ENCODE assay signal across 8 cellular contexts in genomic region chr1:222643937-222644648, GRCh38. TPM values are rescaled to one million over a fixed set of nuclear protein-coding genes. Genes with fewer than 3 reads are reported as not detected.
DNase-seq lines count a peak whose midpoint lies in the region; ATAC-seq, FAIRE-seq and TF ChIP-seq lines count a peak whose summit lies in the region.

No MANE protein-coding gene starts in this region.

- H3K36me3 ChIP-seq in small intestine (ENCODE audit: control insufficient read depth in 2 of 2, insufficient read depth in 2 of 2, low read length in 2 of 2): no peaks in the 10 kb centered on the region

- POLR2A ChIA-PET in activated B cell treated with CpG ODN at 0.5 μM for 24 hours (lab: Charles Lee): interaction anchor here (0.6 to 3.1 kb wide), 25 partner anchors 10 to 1767 kb away, joined by 3 to 49 read pairs (median 5); partner anchors contain the start of genes AIDA, BROX, FAM177B and TAF1A

- H3K27me3 Mint-ChIP-seq in activated B cell treated with CpG ODN at 0.5 μM for 24 hours: no peaks in the 10 kb centered on the region

- intact Hi-C loops in activated B cell treated with CpG ODN at 0.5 μM for 24 hours (cut with micrococcal nuclease): loop anchor here (1.0 to 10.0 kb wide), 10 partner anchors 11 to 1767 kb away; partner anchors contain the start of genes DUSP10, HLX, TAF1A and TP53BP2

- H3K36me3 Mint-ChIP-seq in activated B cell treated with CpG ODN at 0.5 μM for 24 hours (ENCODE audit: low read depth): peaks cover 36% of the 10 kb centered on the region

- WGBS in small intestine, 3 donors: 0% methylated on average over 42 of the region's 42 CpGs

- ATAC-seq in GM19023 (IDR thresholded peaks at IDR 0.05; ENCODE audit: unreplicated experiment) (peak; percentile 98), HG03196 (IDR thresholded peaks at IDR 0.05; ENCODE audit: unreplicated experiment) (peak; percentile 97), activated B cell treated with CpG ODN at 0.5 μM for 24 hours (ENCODE audit: low read depth) (peak; percentile 96)

- CTCF ChIA-PET in activated B cell treated with CpG ODN at 0.5 μM for 24 hours (lab: Charles Lee): interaction anchor here (1.4 to 1.6 kb wide), 2 partner anchors 10 to 179 kb away, joined by 5 to 8 read pairs; no protein-coding TSS in a partner anchor

- H3K4me3 Mint-ChIP-seq in activated B cell treated with CpG ODN at 0.5 μM for 24 hours: peak overlapping the region; percentile 100

- H3K4me1 ChIP-seq in small intestine (ENCODE audit: control insufficient read depth in 2 of 2, insufficient read depth in 1 of 2, low read depth in 1 of 2, low read length in 1 of 2): no peaks in the 10 kb centered on the region

- H3K4me3 ChIP-seq in AG09309 (ENCODE audit: control insufficient read depth, low read depth, low read length): peak overlapping the region; percentile 87
- peak overlapping the region; percentile 60 to 98 for H3K4me3 ChIP-seq in small intestine (ENCODE audit: low read depth in 1 of 2, low read length in 2 of 2)

- no peaks in the 10 kb centered on the region for H3K27me3 ChIP-seq in small intestine (ENCODE audit: control insufficient read depth in 2 of 2, insufficient read depth in 2 of 2, low read length in 2 of 2)

- peak overlapping the region; percentile 99 for H3K27ac Mint-ChIP-seq in activated B cell treated with CpG ODN at 0.5 μM for 24 hours

- peak; percentile 62 for FAIRE-seq in small intestine (lab: Jason Lieb, UNC)

- TF ChIP-seq CTCF in AG09309 (IDR thresholded peaks at IDR 0.05; ENCODE audit: control insufficient read depth, insufficient read depth, low read depth, low read length, missing control alignments): no peak
- no peak for TF ChIP-seq CTCF in activated B cell treated with CpG ODN at 0.5 μM for 24 hours (IDR thresholded peaks at IDR 0.05)

- peak overlapping the region; percentile 95 for H3K27ac ChIP-seq in caudate nucleus (ENCODE audit: low read depth, low read length)
- H3K27ac ChIP-seq in small intestine (ENCODE audit: low read depth in 1 of 2, low read length in 1 of 2): peak overlapping the region; percentile 99 to 100

- H3K9me3 Mint-ChIP-seq in activated B cell treated with CpG ODN at 0.5 μM for 24 hours: no peaks in the 10 kb centered on the region

- H3K4me1 Mint-ChIP-seq in activated B cell treated with CpG ODN at 0.5 μM for 24 hours: peaks cover 25% of the 10 kb centered on the region

- no peaks in the 10 kb centered on the region for H3K9me3 ChIP-seq in small intestine (ENCODE audit: control insufficient read depth, low read depth)

- DNase-seq in AG09309 (ENCODE audit: low read depth): peak; percentile 94
- peak; percentile 91 for DNase-seq in NCI-H226
- DNase-seq in activated B cell treated with CpG ODN at 0.5 μM for 24 hours: peak; percentile 94
- DNase-seq in caudate nucleus (lab: John Stamatoyannopoulos, UW): peak; percentile 38 to 98 (median 92)
- peak; percentile 97 for DNase-seq in iPS-NIHi7 (ENCODE audit: extremely low spot score)
- peak; percentile 99 for DNase-seq in small intestine

RNA-seq across cellular contexts. Expression of gene MIA3, which starts 26.2 kb away (rescaled TPM):
- total RNA-seq in activated B cell treated with CpG ODN at 0.5 μM for 24 hours: 58.8 and 83.1 TPM in 2 replicates
- polyA plus RNA-seq in small intestine: 10 to 100 TPM; 14.3 to 24.6 (median 21.5) TPM

RNA-seq across cellular contexts. Expression of gene TAF1A, which starts 54.4 kb away (rescaled TPM):
- 15.2 and 19.1 TPM in 2 replicates for total RNA-seq in activated B cell treated with CpG ODN at 0.5 μM for 24 hours
- 1 to 10 TPM in 2 of 3 donors, under 1 TPM in 1; 0.45 to 2.4 (median 2.3) TPM for polyA plus RNA-seq in small intestine

Comparison
In these comparisons a context has a peak if more than half of its experiments do, and no peak if none do; other contexts are left out.
1. Peak in every context shown above with its lines: DNase-seq, ATAC-seq, H3K4me3 ChIP-seq and H3K27ac ChIP-seq.